1 cellular context compared by ENCODE assay signal in genomic region chr5:139100825-139101224, GRCh38.
A peak's percentile ranks its signal among the peaks of the same experiment; 100 is the strongest.
TF ChIP-seq lines count a peak whose summit lies in the region.

No MANE protein-coding gene starts in this region.

TF ChIP-seq in K562, 482 proteins besides CTCF, POLR2A, EP300 and RAD21 (continued from another document):
- TF ChIP-seq ELK1 (CRISPR knock-in tag; IDR thresholded peaks at IDR 0.05) (no peak), ZNF384 (IDR thresholded peaks at IDR 0.05; ENCODE audit: low read depth, low read length) (peak; percentile 72; the same call in 1 of the 2 replicates)
